ENCODE assay signal across 21 cellular contexts in genomic region chr20:48538856-48539255, GRCh38.
A peak's percentile ranks its signal among the peaks of the same experiment; 100 is the strongest.
DNase-seq lines count a peak whose midpoint lies in the region; ATAC-seq and TF ChIP-seq lines count a peak whose summit lies in the region.
"Had no signal": no experiment of that assay in that cellular context is flagged by ENCODE, and none has a peak within 500 bp of the region (broad histone marks: within the 10 kb centered on the region; RNA-seq: fewer than 3 reads in every experiment).

No MANE protein-coding gene starts in this region.

- TF ChIP-seq EP300 in stomach (IDR thresholded peaks at IDR 0.05), result no peak

- DNase-seq in Caco-2 (peak; percentile 76 to 85), NCI-H226 (peak; percentile 68), fibroblast of the aortic adventitia (ENCODE audit: low read depth) (peak; percentile 2), mesothelial cell of epicardium (ENCODE audit: low spot score in 2 of 2, unreplicated experiment in 2 of 2) (no peak), stomach (no peak), NOMO-1 treated with dmso at 0.1 percent for 144 hours (lab: John Stamatoyannopoulos, UW; ENCODE audit: unreplicated experiment) (no peak)
- DNase-seq: activated CD4-positive, alpha-beta T cell treated with anti-CD3 and anti-CD28 coated beads for 36 hours; DMS 273 treated with DMSO at 0.1 percent for 48 hours; effector CD8-positive, alpha-beta T cell; NCI-H1105; NCI-H510A treated with DMSO at 0.1 percent for 48 hours; right lobe of liver; stimulated activated CD4-positive, alpha-beta T cell treated with anti-CD3 and anti-CD28 coated beads, Interleukin-15, amount 100 ng/mL, for 24 hours had no signal

- H3K27ac ChIP-seq in stomach, result no peak overlapping the region
- H3K27ac ChIP-seq: esophagus muscularis mucosa, lower lobe of right lung, right lobe of liver had no signal

- no peak for TF ChIP-seq CTCF in Caco-2 (IDR thresholded peaks at IDR 0.05; ENCODE audit: insufficient read depth in 1 of 2, low read depth in 1 of 2, low read length in 1 of 2, severe bottlenecking in 1 of 2, unreplicated experiment in 1 of 2)
- no peak for TF ChIP-seq CTCF in fibroblast of the aortic adventitia (IDR thresholded peaks at IDR 0.05; ENCODE audit: insufficient read depth, low read length)
- no peak for TF ChIP-seq CTCF in mesothelial cell of epicardium (IDR thresholded peaks at IDR 0.05; ENCODE audit: unreplicated experiment)
- no peak for TF ChIP-seq CTCF in stomach (IDR thresholded peaks at IDR 0.05)

- TF ChIP-seq POLR2A in stomach (IDR thresholded peaks at IDR 0.05), result no peak

- no peak overlapping the region for H3K4me3 ChIP-seq in Caco-2 (ENCODE audit: low read depth, low read length)
- no peak overlapping the region for H3K4me3 ChIP-seq in fibroblast of the aortic adventitia (ENCODE audit: low read depth, low read length)
- H3K4me3 ChIP-seq in stomach, result no peak overlapping the region
- H3K4me3 ChIP-seq: esophagus muscularis mucosa, lower lobe of right lung, right lobe of liver had no signal

- ATAC-seq in HG02870 (IDR thresholded peaks at IDR 0.05; ENCODE audit: unreplicated experiment) (no peak), HG02642 (IDR thresholded peaks at IDR 0.05; ENCODE audit: poor library complexity, unreplicated experiment) (no peak)
- ATAC-seq: activated CD4-positive, alpha-beta T cell treated with anti-CD3 and anti-CD28 coated beads for 36 hours; right lobe of liver; Right ventricle myocardium inferior had no signal

- WGBS in stomach, 5 donors, result 31 to 49% (median 37%) methylated on average over 3 of the region's 3 CpGs

- H3K4me3 Mint-ChIP-seq in Caco-2 (ENCODE audit: unreplicated experiment) (peak overlapping the region; percentile 55), mesothelial cell of epicardium (peak overlapping the region; percentile 16)
- H3K4me3 Mint-ChIP-seq: activated CD4-positive, alpha-beta T cell treated with anti-CD3 and anti-CD28 coated beads for 36 hours; activated naive CD4-positive, alpha-beta T cell treated with anti-CD3 and anti-CD28 coated beads, Interleukin-2, amount 50 U/mL, for 24 hours; activated T-helper 1 cell treated with anti-CD3 and anti-CD28 coated beads, Interleukin-12 subunit alpha, Interleukin-12 subunit beta, Interleukin-2, Interleukin-4 antibody, amounts not matched to agents 30 ng/mL and 10 ng/mL and 1 ng/mL, durations not matched to agents 14 hours and 24 hours and 36 hours; CD14-positive monocyte had no signal

- peaks cover 54% of the 10 kb centered on the region for H3K4me1 ChIP-seq in Caco-2
- H3K4me1 ChIP-seq in stomach, result peaks cover 0 to 8% (median 0%) of the 10 kb centered on the region in 4 donors
- H3K4me1 ChIP-seq: lower lobe of right lung, right lobe of liver had no signal

- no peaks in the 10 kb centered on the region for H3K27me3 ChIP-seq in Caco-2 (replicated peaks; ENCODE audit: control insufficient read depth, insufficient read depth, low read length)
- H3K27me3 ChIP-seq in stomach, result peaks cover 0 to 22% (median 19%) of the 10 kb centered on the region in 3 donors
- H3K27me3 ChIP-seq: right lobe of liver had no signal

- H3K36me3 ChIP-seq in Caco-2 (ENCODE audit: control insufficient read depth, insufficient read depth, low read length) (no peaks in the 10 kb centered on the region), stomach (no peaks in the 10 kb centered on the region)
- H3K36me3 ChIP-seq: esophagus muscularis mucosa, lower lobe of right lung, right lobe of liver had no signal

- POLR2A ChIA-PET in Caco-2 (lab: Charles Lee), result interaction anchor here (0.6 to 1.3 kb wide), 3 partner anchors 20 to 243 kb away, joined by 3 to 6 read pairs (median 4); no protein-coding TSS in a partner anchor

- H3K27ac Mint-ChIP-seq in Caco-2 (ENCODE audit: unreplicated experiment), result peak overlapping the region; percentile 87
- peak overlapping the region; percentile 87 for H3K27ac Mint-ChIP-seq in mesothelial cell of epicardium
- H3K27ac Mint-ChIP-seq: activated CD4-positive, alpha-beta T cell treated with anti-CD3 and anti-CD28 coated beads for 36 hours; activated T-helper 1 cell treated with anti-CD3 and anti-CD28 coated beads, Interleukin-12 subunit alpha, Interleukin-12 subunit beta, Interleukin-2, Interleukin-4 antibody, amounts not matched to agents 30 ng/mL and 10 ng/mL and 1 ng/mL, durations not matched to agents 14 hours and 24 hours and 36 hours; CD14-positive monocyte had no signal

- H3K9me3 Mint-ChIP-seq in Caco-2 (ENCODE audit: unreplicated experiment) (peaks cover 19% of the 10 kb centered on the region), mesothelial cell of epicardium (peaks cover 3% of the 10 kb centered on the region)
- H3K9me3 Mint-ChIP-seq: activated naive CD4-positive, alpha-beta T cell treated with anti-CD3 and anti-CD28 coated beads, Interleukin-2, amount 50 U/mL, for 24 hours; activated T-helper 1 cell treated with anti-CD3 and anti-CD28 coated beads, Interleukin-12 subunit alpha, Interleukin-12 subunit beta, Interleukin-2, Interleukin-4 antibody, amounts not matched to agents 30 ng/mL and 10 ng/mL and 1 ng/mL, durations not matched to agents 14 hours and 24 hours and 36 hours had no signal

- BruUV-seq in Caco-2 (replicated peaks; lab: Mats Ljungman, UMichigan), result TSS peak; percentile 80

- H3K9me3 ChIP-seq in Caco-2 (peaks cover 16% of the 10 kb centered on the region), stomach (peaks cover 0 to 6% (median 0%) of the 10 kb centered on the region in 4 donors)
- H3K9me3 ChIP-seq: esophagus muscularis mucosa, lower lobe of right lung, right lobe of liver had no signal

- H3K4me1 Mint-ChIP-seq in Caco-2 (ENCODE audit: low read depth, unreplicated experiment), result peaks cover 51% of the 10 kb centered on the region
- H3K4me1 Mint-ChIP-seq in mesothelial cell of epicardium, result peaks cover 72% of the 10 kb centered on the region
- H3K4me1 Mint-ChIP-seq: activated CD4-positive, alpha-beta T cell treated with anti-CD3 and anti-CD28 coated beads for 36 hours; activated naive CD4-positive, alpha-beta T cell treated with anti-CD3 and anti-CD28 coated beads, Interleukin-2, amount 50 U/mL, for 24 hours; CD14-positive monocyte had no signal

- intact Hi-C loops in Caco-2 (cut with micrococcal nuclease; ENCODE audit: unreplicated experiment), result loop anchor here (1.0 to 2.0 kb wide), 2 partner anchors 16 to 82 kb away; no protein-coding TSS in a partner anchor
- intact Hi-C loops in stomach (cut with DNase I; ENCODE audit: low total_unique reads), result no loop called here

- H3K27me3 Mint-ChIP-seq in Caco-2 (ENCODE audit: insufficient read depth, unreplicated experiment) (no peaks in the 10 kb centered on the region), mesothelial cell of epicardium (ENCODE audit: low read depth) (no peaks in the 10 kb centered on the region)

- CTCF ChIA-PET in Caco-2 (lab: Charles Lee), result interaction anchor here (0.7 to 3.0 kb wide), 8 partner anchors 14 to 753 kb away, joined by 3 to 46 read pairs (median 4); partner anchors contain the start of gene SULF2

- H3K36me3 Mint-ChIP-seq in Caco-2 (ENCODE audit: insufficient read depth, unreplicated experiment), result no peaks in the 10 kb centered on the region
- peaks cover 2% of the 10 kb centered on the region for H3K36me3 Mint-ChIP-seq in mesothelial cell of epicardium
- H3K36me3 Mint-ChIP-seq: activated naive CD4-positive, alpha-beta T cell treated with anti-CD3 and anti-CD28 coated beads, Interleukin-2, amount 50 U/mL, for 24 hours; CD14-positive monocyte had no signal

Comparison
In these comparisons a context has a peak if more than half of its experiments do, and no peak if none do; other contexts are left out.
1. DNase-seq: peak in Caco-2 (2 of 2), NCI-H226 (single experiment) and fibroblast of the aortic adventitia (single experiment); none in mesothelial cell of epicardium (0 of 2), stomach (single experiment) and NOMO-1 treated with dmso at 0.1 percent for 144 hours (single experiment).